Comparison of ENCODE assay signal across 1 cellular context in the genomic region with DNA sequence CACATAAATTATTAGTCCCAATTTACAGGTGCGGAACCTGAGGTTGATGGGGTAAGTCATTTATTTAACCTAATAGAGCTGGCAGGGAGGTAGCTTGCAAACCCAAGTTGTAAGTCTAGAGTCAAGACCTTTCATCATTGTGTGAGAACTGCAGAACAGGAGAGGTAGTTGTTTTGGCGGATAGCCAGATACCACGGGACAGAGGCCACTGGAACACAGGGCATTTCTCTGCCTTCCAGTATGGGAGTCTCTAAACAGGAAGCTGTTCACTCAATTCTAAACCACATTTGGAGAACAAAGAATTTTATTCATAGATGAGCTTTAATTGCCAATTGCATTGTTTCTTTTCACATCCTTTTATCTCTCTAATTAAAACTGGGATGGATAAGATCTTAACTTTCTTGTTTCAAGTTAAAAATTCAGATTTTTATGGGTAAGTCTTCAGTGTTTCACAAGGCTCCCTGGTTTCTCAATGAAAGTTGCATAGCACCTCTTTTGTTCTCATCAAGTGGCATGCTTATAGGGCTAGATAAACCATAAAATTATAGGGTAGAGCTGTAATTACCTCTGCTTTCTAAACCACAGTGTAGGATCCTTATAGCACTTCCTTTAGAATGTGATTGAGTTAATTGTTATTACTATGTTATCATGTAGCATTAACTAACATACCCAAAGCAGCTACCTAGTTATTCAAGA.
TF ChIP-seq lines count a peak whose summit lies in the region.

No MANE protein-coding gene starts in this region.

TF ChIP-seq in H1, 55 proteins besides CTCF, POLR2A, EP300 and RAD21 (continued from another document):
- TF ChIP-seq SIN3A (conservative IDR thresholded peaks at IDR 0.05 in 1 of 2, IDR thresholded peaks at IDR 0.05 in 1 of 2; ENCODE audit: low read depth in 1 of 2, low read length in 2 of 2) (no peak), GTF2F1 (IDR thresholded peaks at IDR 0.05; ENCODE audit: borderline replicate concordance, low read depth, low read length) (no peak), EGR1 (IDR thresholded peaks at IDR 0.05; ENCODE audit: borderline replicate concordance, low read depth, low read length) (no peak), BACH1 (IDR thresholded peaks at IDR 0.05; ENCODE audit: low read length) (no peak), ZNF274 (IDR thresholded peaks at IDR 0.05; ENCODE audit: borderline replicate concordance, extremely low read depth, low read length) (no peak), RFX5 (IDR thresholded peaks at IDR 0.05; ENCODE audit: borderline replicate concordance, low read depth, low read length) (no peak), TAF1 (IDR thresholded peaks at IDR 0.05; ENCODE audit: low read depth, low read length) (no peak), POLR2AphosphoS5 (IDR thresholded peaks at IDR 0.05; ENCODE audit: low read depth, low read length) (no peak), SAP30 (IDR thresholded peaks at IDR 0.05; ENCODE audit: insufficient read depth, insufficient replicate concordance, low read length) (no peak), HDAC2 (IDR thresholded peaks at IDR 0.05; ENCODE audit: borderline replicate concordance in 1 of 2, low read depth in 2 of 2, low read length in 2 of 2) (no peak), SP1 (IDR thresholded peaks at IDR 0.05; ENCODE audit: low read depth, low read length) (no peak), SIRT6 (IDR thresholded peaks at IDR 0.05; ENCODE audit: low read length) (no peak)
